ENCODE assay signal across 8 cellular contexts in the genomic region with DNA sequence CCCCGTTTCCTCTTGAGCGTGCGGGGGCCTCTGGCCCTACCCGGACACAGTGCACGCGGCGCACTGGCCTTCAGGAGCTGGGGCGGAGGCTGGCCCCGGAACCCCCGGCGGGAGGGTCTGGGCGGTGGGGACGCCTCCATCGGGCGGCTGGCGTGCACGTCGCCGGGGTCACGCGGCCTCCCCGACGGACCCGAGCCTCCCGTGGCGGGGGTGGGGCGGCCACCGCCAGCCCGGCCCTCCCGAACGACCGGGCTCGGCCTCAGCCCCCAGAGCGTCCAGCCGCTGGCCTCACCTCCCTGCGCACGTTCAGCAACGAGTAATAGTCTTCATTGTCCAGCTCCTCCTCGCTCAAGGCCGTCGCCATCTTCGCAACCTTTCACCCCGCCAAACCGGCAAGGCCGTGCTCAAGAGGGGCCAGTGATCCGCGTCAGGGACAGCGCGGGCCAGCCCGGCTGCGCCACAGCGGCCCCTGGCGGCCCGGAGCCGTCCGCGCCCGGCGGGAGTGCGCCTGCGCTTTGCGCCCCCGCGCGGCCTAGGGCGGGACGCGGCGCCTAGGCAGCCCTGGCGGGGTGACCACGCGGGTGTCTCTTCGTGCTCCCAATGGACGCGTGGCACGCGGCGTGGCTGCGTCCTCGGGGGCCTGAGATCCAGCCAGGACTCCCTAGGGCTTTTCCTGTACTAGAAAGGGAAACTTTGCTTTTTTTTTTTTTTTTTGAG. TPM values are rescaled to one million over a fixed set of nuclear protein-coding genes. Genes with fewer than 3 reads are reported as not detected.
DNase-seq lines count a peak whose midpoint lies in the region; ATAC-seq and TF ChIP-seq lines count a peak whose summit lies in the region.

A gene with protein sequence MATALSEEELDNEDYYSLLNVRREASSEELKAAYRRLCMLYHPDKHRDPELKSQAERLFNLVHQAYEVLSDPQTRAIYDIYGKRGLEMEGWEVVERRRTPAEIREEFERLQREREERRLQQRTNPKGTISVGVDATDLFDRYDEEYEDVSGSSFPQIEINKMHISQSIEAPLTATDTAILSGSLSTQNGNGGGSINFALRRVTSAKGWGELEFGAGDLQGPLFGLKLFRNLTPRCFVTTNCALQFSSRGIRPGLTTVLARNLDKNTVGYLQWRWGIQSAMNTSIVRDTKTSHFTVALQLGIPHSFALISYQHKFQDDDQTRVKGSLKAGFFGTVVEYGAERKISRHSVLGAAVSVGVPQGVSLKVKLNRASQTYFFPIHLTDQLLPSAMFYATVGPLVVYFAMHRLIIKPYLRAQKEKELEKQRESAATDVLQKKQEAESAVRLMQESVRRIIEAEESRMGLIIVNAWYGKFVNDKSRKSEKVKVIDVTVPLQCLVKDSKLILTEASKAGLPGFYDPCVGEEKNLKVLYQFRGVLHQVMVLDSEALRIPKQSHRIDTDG (minus strand): TSS at position 380 of the 717 bp plus-strand sequence. CDS start 16 bp downstream, at position 364.

- peaks cover 31% of the 10 kb centered on the region for H3K4me1 ChIP-seq in left ventricle myocardium inferior
- H3K4me1 ChIP-seq in prostate gland (replicated peaks) = peaks cover 5% of the 10 kb centered on the region

- TF ChIP-seq CTCF in GM13976 (IDR thresholded peaks at IDR 0.05; ENCODE audit: borderline replicate concordance, control extremely low read depth, extremely low read depth, insufficient read depth, missing control alignments) (peak; percentile 100), left ventricle myocardium inferior (IDR thresholded peaks at IDR 0.05; ENCODE audit: borderline replicate concordance) (peak; percentile 97), prostate gland (IDR thresholded peaks at IDR 0.05) (peak; percentile 83 to 100 (median 98))

- H3K9me3 ChIP-seq in left ventricle myocardium inferior (replicated peaks) (no peaks in the 10 kb centered on the region), prostate gland (no peaks in the 10 kb centered on the region)

- no peak for TF ChIP-seq POLR2A in prostate gland (IDR thresholded peaks at IDR 0.05)

- H3K27me3 ChIP-seq in left ventricle myocardium inferior (ENCODE audit: low read depth) (peaks cover under 1% of the 10 kb centered on the region), prostate gland (replicated peaks; ENCODE audit: insufficient read depth) (no peaks in the 10 kb centered on the region)

- intact Hi-C loops in T-helper 1 cell treated with Interleukin-12 subunit alpha and Interleukin-12 subunit beta and Interleukin-4 antibody, amounts not matched to agents 30 ng/mL and 1 ng/mL, for 36 hours (cut with micrococcal nuclease) = loop anchor here (1.0 to 5.0 kb wide), 6 partner anchors 74 to 517 kb away; a partner anchor contains a TSS
- intact Hi-C loops in left ventricle myocardium inferior (cut with micrococcal nuclease) (no loop called here), prostate gland (cut with DNase I) (no loop called here)

- peak; percentile 97 for DNase-seq in GM13976 (ENCODE audit: low spot score)
- peak; percentile 13 for DNase-seq in NCI-H1417 treated with DMSO at 0.1 percent for 48 hours (lab: John Stamatoyannopoulos, UW)
- peak; percentile 84 for DNase-seq in amniotic epithelial cell (ENCODE audit: low read depth)
- DNase-seq in left ventricle myocardium inferior = peak; percentile 88
- DNase-seq in prostate gland (ENCODE audit: low spot score) = peak; percentile 83
- DNase-seq in ureter (ENCODE audit: low spot score) = peak; percentile 89

- peak; percentile 93 for ATAC-seq in HG02798 (IDR thresholded peaks at IDR 0.05; ENCODE audit: poor library complexity, unreplicated experiment)

- under 1% methylated on average over 56 of the region's 80 CpGs for WGBS in prostate gland

- no peaks in the 10 kb centered on the region for H3K36me3 ChIP-seq in left ventricle myocardium inferior
- H3K36me3 ChIP-seq in prostate gland = no peaks in the 10 kb centered on the region

- H3K27ac ChIP-seq in left ventricle myocardium inferior (replicated peaks) (peak within 1 kb of the TSS; percentile 90), prostate gland (peak within 1 kb of the TSS; percentile 66 to 68)

- in situ Hi-C loops in GM13976 (cut with MboI; ENCODE audit: low sequenced_read_pairs, unreplicated experiment) = loop anchor here (25.0 kb wide), 1 partner anchor 511 kb away; no protein-coding TSS in a partner anchor

- peak within 1 kb of the TSS; percentile 83 for H3K4me3 ChIP-seq in left ventricle myocardium inferior
- peak within 1 kb of the TSS; percentile 99 to 100 for H3K4me3 ChIP-seq in prostate gland

RNA-seq across cellular contexts. Expression of the gene that starts here (rescaled TPM):
- 51.6 and 52.0 TPM in 2 replicates for total RNA-seq in T-helper 1 cell treated with Interleukin-12 subunit alpha and Interleukin-12 subunit beta and Interleukin-4 antibody, amounts not matched to agents 30 ng/mL and 1 ng/mL, for 36 hours
- total RNA-seq in left ventricle myocardium inferior (73.6 TPM), prostate gland (10 to 100 TPM; 32.9 to 52.8 TPM), ureter (65.3 TPM)

Comparison
In these comparisons a context has a peak if more than half of its experiments do, and no peak if none do; other contexts are left out.
1. Peak in every context shown above with its lines: DNase-seq, ATAC-seq, H3K4me3 ChIP-seq and H3K27ac ChIP-seq.
2. DNase-seq: peak in every context shown above with its lines; median percentile 97 in GM13976; 89 in ureter; 88 in left ventricle myocardium inferior; 84 in amniotic epithelial cell; 83 in prostate gland; 13 in NCI-H1417 treated with DMSO at 0.1 percent for 48 hours.